8 cellular contexts compared by ENCODE assay signal in genomic region chr1:65423884-65424655, GRCh38. TPM values are rescaled to one million over a fixed set of nuclear protein-coding genes. Genes with fewer than 3 reads are reported as not detected.
DNase-seq lines count a peak whose midpoint lies in the region; ATAC-seq, FAIRE-seq and TF ChIP-seq lines count a peak whose summit lies in the region.

No MANE protein-coding gene starts in this region.

- H3K27me3 ChIP-seq in adrenal gland = no peaks in the 10 kb centered on the region

- peak in 1 of 2 donors; percentile 82 for TF ChIP-seq POLR2A in adrenal gland (IDR thresholded peaks at IDR 0.05)

- H3K9me3 ChIP-seq in adrenal gland (replicated peaks in 1 of 3) (no peaks in the 10 kb centered on the region), kidney (ENCODE audit: control insufficient read depth in 1 of 2, low read length in 2 of 2) (no peaks in the 10 kb centered on the region)

- peak; percentile 12 for ATAC-seq in HG02610 (IDR thresholded peaks at IDR 0.05; ENCODE audit: unreplicated experiment)

- peaks cover 22 to 44% of the 10 kb centered on the region in 2 donors for H3K4me1 ChIP-seq in adrenal gland (replicated peaks in 1 of 2)
- H3K4me1 ChIP-seq in kidney (ENCODE audit: control insufficient read depth in 1 of 2, insufficient read depth in 1 of 2, low read depth in 1 of 2, low read length in 2 of 2) = peaks cover 16 to 25% of the 10 kb centered on the region in 2 donors

- WGBS in adrenal gland, 4 donors = 35 to 55% (median 42%) methylated on average over 2 of the region's 2 CpGs

- H3K36me3 ChIP-seq in adrenal gland (replicated peaks in 1 of 2) (peaks cover 0 to 29% of the 10 kb centered on the region in 2 donors), kidney (ENCODE audit: control insufficient read depth in 1 of 2, insufficient read depth in 2 of 2, low read length in 2 of 2) (peaks cover 12 to 15% of the 10 kb centered on the region in 2 donors)

- intact Hi-C loops in adrenal gland (cut with DNase I) (loop anchor here in 1 of 2 donors (10.0 kb wide), 1 partner anchor 169 kb away; no protein-coding TSS in a partner anchor), kidney (cut with DNase I) (no loop called here)

- no peak for FAIRE-seq in kidney (lab: Jason Lieb, UNC)

- H3K27ac ChIP-seq in adrenal gland (peak overlapping the region; percentile 69 to 100 (median 99)), kidney (ENCODE audit: low read depth in 2 of 2, low read length in 2 of 2) (peak overlapping the region in 1 of 2 donors; percentile 65)

- H3K9ac ChIP-seq in kidney (ENCODE audit: low read length in 2 of 2) = no peak overlapping the region

- DNase-seq in CD1c-positive myeloid dendritic cell (ENCODE audit: extremely low spot score) = peak; percentile 71
- DNase-seq in adrenal gland = peak in 6 of 7 donors; percentile 31 to 69 (median 60)
- peak; percentile 88 for DNase-seq in kidney glomerular epithelial cell (lab: John Stamatoyannopoulos, UW)
- DNase-seq in HuH-7 (ENCODE audit: low spot score) = no peak
- DNase-seq in activated CD8-positive, alpha-beta memory T cell treated with anti-CD3 and anti-CD28 coated beads for 24 hours = no peak
- no peak for DNase-seq in kidney
- DNase-seq in COLO829 (ENCODE audit: low spot score) = no peak

- H3K4me3 ChIP-seq in adrenal gland = peak overlapping the region in 1 of 4 donors; percentile 19
- H3K4me3 ChIP-seq in kidney (ENCODE audit: low read length in 2 of 2) = no peak overlapping the region

- TF ChIP-seq CTCF in adrenal gland (IDR thresholded peaks at IDR 0.05) (no peak), kidney (IDR thresholded peaks at IDR 0.05; ENCODE audit: borderline replicate concordance, extremely low read depth, insufficient read depth) (no peak)

RNA-seq across cellular contexts. Expression of gene LEPR, which starts 3.6 kb away (rescaled TPM):
- 10 to 100 TPM in 2 of 8 donors, 1 to 10 TPM in 6; 4.4 to 16.2 (median 6.8) TPM for total RNA-seq in adrenal gland
- 1 to 10 TPM; 3.8 to 7.4 (median 4.2) TPM for polyA plus RNA-seq in adrenal gland
- 13.8 TPM for total RNA-seq in kidney
- 3.1 TPM for polyA plus RNA-seq in kidney (ENCODE audit: insufficient read depth, low read depth, low replicate concordance)

RNA-seq across cellular contexts. Expression of gene LEPROT, which starts 3.6 kb away (rescaled TPM):
- total RNA-seq in adrenal gland = 100 to 1,000 TPM in 4 of 8 donors, 10 to 100 TPM in 4; 62.4 to 155 (median 109) TPM
- 10 to 100 TPM; 35.4 to 89.3 (median 46.4) TPM for polyA plus RNA-seq in adrenal gland
- total RNA-seq in kidney = 160 TPM
- polyA plus RNA-seq in kidney (ENCODE audit: insufficient read depth, low read depth, low replicate concordance) = 67.6 TPM

Comparison
In these comparisons a context has a peak if more than half of its experiments do, and no peak if none do; other contexts are left out.
1. DNase-seq: peak in CD1c-positive myeloid dendritic cell (single experiment), adrenal gland (6 of 7) and kidney glomerular epithelial cell (single experiment); none in HuH-7 (single experiment), activated CD8-positive, alpha-beta memory T cell treated with anti-CD3 and anti-CD28 coated beads for 24 hours (single experiment), kidney (single experiment) and COLO829 (single experiment).